22 cellular contexts compared by ENCODE assay signal in genomic region chr20:9038791-9039190, GRCh38. TPM values are rescaled to one million over a fixed set of nuclear protein-coding genes. Genes with fewer than 3 reads are reported as not detected.
DNase-seq lines count a peak whose midpoint lies in the region; ATAC-seq and TF ChIP-seq lines count a peak whose summit lies in the region.
"Had no signal": no experiment of that assay in that cellular context is flagged by ENCODE, and none has a peak within 500 bp of the region (broad histone marks: within the 10 kb centered on the region; RNA-seq: fewer than 3 reads in every experiment).

No MANE protein-coding gene starts in this region.

- H3K4me1 ChIP-seq in ovary (ENCODE audit: insufficient read depth) = no peaks in the 10 kb centered on the region
- H3K4me1 ChIP-seq in CD8-positive, alpha-beta T cell (ENCODE audit: insufficient read depth, low read length) = no peaks in the 10 kb centered on the region
- H3K4me1 ChIP-seq: BE2C, Peyer's patch had no signal

- no peak for ATAC-seq in HG03457 (IDR thresholded peaks at IDR 0.05; ENCODE audit: unreplicated experiment)
- ATAC-seq in CD8-positive, alpha-beta T cell = no peak

- TF ChIP-seq POLR2A in ovary (IDR thresholded peaks at IDR 0.05) = no peak

- intact Hi-C loops in ovary (cut with DNase I) (no loop called here), cardiac septum (cut with DNase I) (no loop called here)
- intact Hi-C loops in CD8-positive, alpha-beta T cell (cut with DNase I, micrococcal nuclease) = no loop called here

- H3K36me3 Mint-ChIP-seq in CD8-positive, alpha-beta T cell = no peaks in the 10 kb centered on the region

- POLR2A ChIA-PET in CD8-positive, alpha-beta T cell (lab: Charles Lee) = no interaction called here

- no peak overlapping the region for H3K4me3 ChIP-seq in MG63
- H3K4me3 ChIP-seq in fibroblast of villous mesenchyme (ENCODE audit: low read depth, low read length) = no peak overlapping the region
- no peak overlapping the region for H3K4me3 ChIP-seq in ovary
- no peak overlapping the region for H3K4me3 ChIP-seq in CD8-positive, alpha-beta T cell (ENCODE audit: low read depth, low read length)
- H3K4me3 ChIP-seq: Peyer's patch had no signal

- H3K9me3 Mint-ChIP-seq in CD8-positive, alpha-beta T cell = no peaks in the 10 kb centered on the region

- TF ChIP-seq EP300 in ovary (IDR thresholded peaks at IDR 0.05) = no peak

- WGBS in ovary, 3 donors = 41 to 55% (median 54%) methylated on average over 3 of the region's 3 CpGs

- peak; percentile 56 for DNase-seq in AG08395 (ENCODE audit: low spot score)
- peak; percentile 43 for DNase-seq in ELR (ENCODE audit: low read depth)
- DNase-seq in MG63 = peak; percentile 34
- peak; percentile 19 for DNase-seq in fibroblast of villous mesenchyme (ENCODE audit: low read depth)
- no peak for DNase-seq in ovary
- no peak for DNase-seq in cardiac septum (ENCODE audit: low spot score)
- no peak for DNase-seq in CD8-positive, alpha-beta T cell
- DNase-seq: 8988T; BE2C; DND-41; GDM1; KBM-7; NCI-H1105; NCI-H146; NCI-H2029 treated with DMSO at 0.1 percent for 48 hours; NCI-H226; NCI-H524; NCI-H774; NK-92 treated with Interleukin-12 subunit alpha and Interleukin-12 subunit beta, amount 100 ng/mL, for 24 hours; Peyer's patch; Right ventricle myocardium superior had no signal

- no peaks in the 10 kb centered on the region for H3K27me3 ChIP-seq in MG63
- H3K27me3 ChIP-seq in ovary = no peaks in the 10 kb centered on the region
- H3K27me3 ChIP-seq in CD8-positive, alpha-beta T cell (ENCODE audit: insufficient read depth, low read length) = no peaks in the 10 kb centered on the region
- H3K27me3 ChIP-seq: BE2C, Peyer's patch had no signal

- H3K27ac Mint-ChIP-seq in CD8-positive, alpha-beta T cell = no peak overlapping the region

- H3K4me1 Mint-ChIP-seq in CD8-positive, alpha-beta T cell (ENCODE audit: low read depth) = no peaks in the 10 kb centered on the region

- no peak overlapping the region for H3K27ac ChIP-seq in ovary
- no peak overlapping the region for H3K27ac ChIP-seq in CD8-positive, alpha-beta T cell (ENCODE audit: low read depth, low read length)
- H3K27ac ChIP-seq: Peyer's patch had no signal

- H3K4me3 Mint-ChIP-seq in CD8-positive, alpha-beta T cell = no peak overlapping the region

- CTCF ChIA-PET in CD8-positive, alpha-beta T cell (lab: Charles Lee) = no interaction called here

- H3K9me3 ChIP-seq in MG63 (no peaks in the 10 kb centered on the region), ovary (no peaks in the 10 kb centered on the region)
- no peaks in the 10 kb centered on the region for H3K9me3 ChIP-seq in CD8-positive, alpha-beta T cell (ENCODE audit: low read length)
- H3K9me3 ChIP-seq: BE2C, Peyer's patch had no signal

- TF ChIP-seq CTCF in fibroblast of villous mesenchyme (IDR thresholded peaks at IDR 0.05; ENCODE audit: insufficient read depth, low read depth, low read length) (no peak), ovary (IDR thresholded peaks at IDR 0.05) (no peak)
- no peak for TF ChIP-seq CTCF in CD8-positive, alpha-beta T cell (IDR thresholded peaks at IDR 0.05)

- H3K36me3 ChIP-seq in MG63 (no peaks in the 10 kb centered on the region), ovary (no peaks in the 10 kb centered on the region)
- H3K36me3 ChIP-seq in CD8-positive, alpha-beta T cell (ENCODE audit: insufficient read depth, low read length) = no peaks in the 10 kb centered on the region
- H3K36me3 ChIP-seq: BE2C, Peyer's patch had no signal

- H3K27me3 Mint-ChIP-seq in CD8-positive, alpha-beta T cell (ENCODE audit: low read depth) = no peaks in the 10 kb centered on the region

RNA-seq across cellular contexts. Expression of gene PLCB4, which starts 30.1 kb away (rescaled TPM):
- total RNA-seq in MG63 (2014; rRNA removed; shearing (Covaris generic); ENCODE audit: low replicate concordance) = 0.07 and 0.12 TPM in 2 replicates
- total RNA-seq in fibroblast of villous mesenchyme (3.2 and 3.5 TPM in 2 replicates), ovary (10 to 100 TPM in 2 of 7 donors, 1 to 10 TPM in 5; 2.8 to 11.8 (median 5.6) TPM), cardiac septum (20.5 TPM)
- polyA plus RNA-seq in ovary = 10 to 100 TPM in 1 of 2 donors, 1 to 10 TPM in 1; 4.6 to 10.7 TPM
- not detected for total RNA-seq in CD8-positive, alpha-beta T cell

Comparison
In these comparisons a context has a peak if more than half of its experiments do, and no peak if none do; other contexts are left out.
1. DNase-seq: peak in AG08395 (single experiment), ELR (single experiment), MG63 (single experiment) and fibroblast of villous mesenchyme (single experiment); none in ovary (0 of 5), cardiac septum (single experiment) and CD8-positive, alpha-beta T cell (0 of 7).